In genomic region chr3:5122741-5123706, GRCh38 we compare ENCODE assay signal across 1 cellular context.
TF ChIP-seq lines count a peak whose summit lies in the region.

No MANE protein-coding gene starts in this region.

TF ChIP-seq in GM12878, 131 proteins besides CTCF, POLR2A, EP300 and RAD21 (continued from another document):
- TF ChIP-seq E2F8 (IDR thresholded peaks at IDR 0.05; ENCODE audit: low read depth, partially characterized antibody) = no peak
